ENCODE assay signal across 27 cellular contexts in the genomic region with DNA sequence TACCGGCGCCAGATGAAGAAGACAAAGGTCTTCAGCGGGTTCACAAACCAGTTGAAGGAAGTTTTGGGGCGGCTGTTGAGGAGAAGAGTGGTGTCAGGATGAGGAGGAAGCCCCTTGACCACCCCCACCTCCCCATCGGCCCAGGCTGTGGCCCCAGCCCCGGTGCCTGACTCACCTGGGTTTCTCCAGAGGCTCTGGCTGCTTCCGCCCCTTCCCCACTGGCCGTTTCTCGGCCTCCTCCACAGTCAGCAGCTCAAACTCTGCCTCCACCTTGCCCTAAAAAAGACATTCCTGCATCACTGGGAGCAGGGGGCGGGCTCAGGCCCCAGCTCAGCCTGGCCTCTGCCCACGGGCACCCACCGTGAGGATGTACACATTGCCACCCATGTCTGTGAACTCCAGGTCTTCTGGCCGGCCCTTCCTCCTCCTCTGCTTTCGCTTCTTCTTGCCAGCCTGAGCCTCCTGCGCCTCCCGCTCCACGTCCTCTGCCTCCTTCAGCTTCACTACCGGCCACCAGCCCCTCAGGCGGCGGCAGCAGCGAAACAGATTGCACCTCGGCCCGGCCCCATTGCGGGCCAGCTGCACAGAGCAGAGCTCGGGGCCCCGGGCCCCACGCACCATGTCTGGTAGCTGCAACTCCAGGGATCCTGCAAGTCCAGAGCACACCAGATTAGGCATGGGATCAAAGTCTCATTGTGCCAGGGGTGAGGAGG. TPM values are rescaled to one million over a fixed set of nuclear protein-coding genes. Genes with fewer than 3 reads are reported as not detected.
DNase-seq lines count a peak whose midpoint lies in the region; ATAC-seq, FAIRE-seq and TF ChIP-seq lines count a peak whose summit lies in the region.
"Had no signal": no experiment of that assay in that cellular context is flagged by ENCODE, and none has a peak within 500 bp of the region (broad histone marks: within the 10 kb centered on the region; RNA-seq: fewer than 3 reads in every experiment).

No MANE protein-coding gene starts in this region.

- no peak overlapping the region for H3K4me2 ChIP-seq in PC-3 (ENCODE audit: low read length)

- FAIRE-seq in small intestine (lab: Jason Lieb, UNC), result no peak
- FAIRE-seq: GM12891, GM19239 had no signal

- TSS peak; percentile 55 for BruUV-seq in PC-3 (replicated peaks; lab: Mats Ljungman, UMichigan)

- peak overlapping the region; percentile 27 for H3K27ac ChIP-seq in PC-3 (ENCODE audit: low read length)
- H3K27ac ChIP-seq in small intestine (ENCODE audit: low read depth in 1 of 2, low read length in 1 of 2), result no peak overlapping the region
- H3K27ac ChIP-seq: 22Rv1 had no signal

- CTCF ChIA-PET in PC-3 (lab: Charles Lee), result no interaction called here

- intact Hi-C loops in PC-3 (cut with micrococcal nuclease), result no loop called here

- no peaks in the 10 kb centered on the region for H3K9me2 ChIP-seq in PC-3 (replicated peaks; ENCODE audit: low read length)

- peaks cover 2% of the 10 kb centered on the region for H3K4me1 Mint-ChIP-seq in chondrocyte (ENCODE audit: low read depth)

- peak; percentile 41 for DNase-seq in activated effector memory CD4-positive, alpha-beta T cell treated with anti-CD3 and anti-CD28 coated beads, Interleukin-2, amount 50 U/mL, for 16 hours
- DNase-seq in activated effector memory CD4-positive, alpha-beta T cell treated with Interleukin-2 at 50 U/mL for 16 hours, result no peak
- DNase-seq in PC-3, result no peak
- DNase-seq in chondrocyte (ENCODE audit: low spot score), result peak; percentile 83
- DNase-seq in small intestine, result peak; percentile 73
- no peak for DNase-seq in GDM1 (lab: John Stamatoyannopoulos, UW)
- DNase-seq in NCI-H1694 (lab: John Stamatoyannopoulos, UW), result no peak
- DNase-seq: AML-193, DMS53, EL, MM.1S, NCI-H1092 treated with DMSO at 0.1 percent for 48 hours, NCI-H146, NCI-H2081, NCI-H2171 treated with DMSO at 0.1 percent for 48 hours, NCI-H446 treated with DMSO at 0.1 percent for 48 hours, NCI-H69, SIG-M5 had no signal

- no peak overlapping the region for H3K27ac Mint-ChIP-seq in chondrocyte (ENCODE audit: unreplicated experiment)

- TF ChIP-seq CTCF in PC-3 (conservative IDR thresholded peaks at IDR 0.05; ENCODE audit: low read depth, low read length), result no peak
- no peak for TF ChIP-seq CTCF in chondrocyte (IDR thresholded peaks at IDR 0.05)

- POLR2A ChIA-PET in PC-3 (lab: Charles Lee; ENCODE audit: unreplicated experiment), result no interaction called here

- no peaks in the 10 kb centered on the region for H4K20me1 ChIP-seq in PC-3 (ENCODE audit: low read length)

- H3K27me3 ChIP-seq in PC-3 (ENCODE audit: low read length), result no peaks in the 10 kb centered on the region
- H3K27me3 ChIP-seq in small intestine (ENCODE audit: control insufficient read depth in 2 of 2, insufficient read depth in 2 of 2, low read length in 2 of 2), result no peaks in the 10 kb centered on the region

- H3K9me3 ChIP-seq in PC-3 (ENCODE audit: low read length) (no peaks in the 10 kb centered on the region), small intestine (ENCODE audit: control insufficient read depth, low read depth) (no peaks in the 10 kb centered on the region)
- H3K9me3 ChIP-seq: Caco-2 had no signal

- H3K79me2 ChIP-seq in PC-3 (ENCODE audit: low read length), result no peaks in the 10 kb centered on the region

- no peaks in the 10 kb centered on the region for H3K9me3 Mint-ChIP-seq in chondrocyte (ENCODE audit: low read depth)

- H3K36me3 ChIP-seq in PC-3 (ENCODE audit: low read depth, low read length) (peaks cover 32% of the 10 kb centered on the region), small intestine (ENCODE audit: control insufficient read depth in 2 of 2, insufficient read depth in 2 of 2, low read length in 2 of 2) (peaks cover 10 to 13% of the 10 kb centered on the region in 2 donors)

- no peak overlapping the region for H3K4me3 ChIP-seq in PC-3 (ENCODE audit: low read length)
- H3K4me3 ChIP-seq in small intestine (ENCODE audit: low read depth in 1 of 2, low read length in 2 of 2), result no peak overlapping the region

- H3K9ac ChIP-seq in PC-3 (ENCODE audit: low read length), result no peak overlapping the region

- H3K4me1 ChIP-seq in PC-3 (ENCODE audit: insufficient read depth, low read length) (peaks cover 15% of the 10 kb centered on the region), small intestine (ENCODE audit: control insufficient read depth in 2 of 2, insufficient read depth in 1 of 2, low read depth in 1 of 2, low read length in 1 of 2) (no peaks in the 10 kb centered on the region)
- H3K4me1 ChIP-seq: Caco-2 had no signal

- 50 to 80% (median 55%) methylated on average over 24 to 27 of the region's 27 CpGs for WGBS in small intestine, 3 donors

- ATAC-seq in PC-3, result no peak
- ATAC-seq in GM21423 (IDR thresholded peaks at IDR 0.05; ENCODE audit: unreplicated experiment), result no peak
- ATAC-seq: SK-N-SH treated with all-trans-retinoic acid at 6 μM for 48 hours had no signal

- peaks cover 28% of the 10 kb centered on the region for H3K36me3 Mint-ChIP-seq in chondrocyte (ENCODE audit: low read depth)

- no peak overlapping the region for H2AFZ ChIP-seq in PC-3 (ENCODE audit: low read length)

- no peak overlapping the region for H3K4me3 Mint-ChIP-seq in chondrocyte (ENCODE audit: unreplicated experiment)

- no peaks in the 10 kb centered on the region for H3K27me3 Mint-ChIP-seq in chondrocyte (ENCODE audit: low read depth)

- H3F3A ChIP-seq in PC-3 (ENCODE audit: low read length, unreplicated experiment), result no peaks in the 10 kb centered on the region

RNA-seq across cellular contexts. Expression of gene ERGIC3, which starts 17.3 kb away (rescaled TPM):
- 284 and 376 TPM in 2 replicates for total RNA-seq in PC-3 (2014; rRNA removed)
- 203 to 278 TPM (median 208 TPM) in 3 replicates for total RNA-seq in chondrocyte
- polyA plus RNA-seq in small intestine, result 100 to 1,000 TPM; 198 to 242 (median 209) TPM

RNA-seq across cellular contexts. Expression of gene C20orf173, which starts 29.7 kb away (rescaled TPM):
- total RNA-seq in PC-3 (2014; rRNA removed), result not detected in 2 replicates
- total RNA-seq in chondrocyte, result not detected in 3 replicates
- not detected for polyA plus RNA-seq in small intestine
- total RNA-seq: Caco-2, H4, LHCN-M2, RPMI7951 had no signal

RNA-seq across cellular contexts. Expression of gene SPAG4, which starts 56.5 kb away (rescaled TPM):
- total RNA-seq in PC-3 (2014; rRNA removed) (7.9 and 9.7 TPM in 2 replicates), chondrocyte (1.9 to 8.8 TPM (median 8.6 TPM) in 3 replicates)
- 10 to 100 TPM in 1 of 3 donors, 1 to 10 TPM in 2; 1.3 to 10.5 (median 2.8) TPM for polyA plus RNA-seq in small intestine

Comparison
In these comparisons a context has a peak if more than half of its experiments do, and no peak if none do; other contexts are left out.
1. DNase-seq: peak in activated effector memory CD4-positive, alpha-beta T cell treated with anti-CD3 and anti-CD28 coated beads, Interleukin-2, amount 50 U/mL, for 16 hours (single experiment), chondrocyte (single experiment) and small intestine (single experiment); none in activated effector memory CD4-positive, alpha-beta T cell treated with Interleukin-2 at 50 U/mL for 16 hours (single experiment), PC-3 (single experiment), GDM1 (single experiment) and NCI-H1694 (single experiment).